In the genomic region with DNA sequence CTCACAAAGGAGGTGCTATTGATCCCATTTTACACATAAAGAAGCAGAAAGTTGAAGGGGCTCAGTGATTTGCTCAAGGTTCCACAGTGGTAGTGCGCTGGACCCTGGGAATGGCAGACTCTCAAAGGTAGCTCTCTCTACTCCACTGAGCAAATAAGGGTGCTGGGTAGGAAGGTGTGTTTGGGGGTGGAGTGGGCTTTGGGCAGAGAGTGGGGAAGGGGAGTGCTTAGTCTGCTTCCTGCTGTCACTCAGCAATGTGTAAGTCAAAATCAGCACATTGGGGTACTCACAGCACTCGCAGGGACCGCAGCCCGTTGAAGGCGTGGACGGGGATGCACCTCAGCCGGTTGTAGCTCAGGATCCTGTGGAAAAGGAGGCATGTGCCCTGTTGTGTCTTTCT, we compare ENCODE assay signal across 24 cellular contexts.
"Had no signal": no experiment of that assay in that cellular context is flagged by ENCODE, and none has a peak within 500 bp of the region (broad histone marks: within the 10 kb centered on the region; RNA-seq: fewer than 3 reads in every experiment).

No MANE protein-coding gene starts in this region.

- H3K9me3 Mint-ChIP-seq: natural killer cell treated with Interleukin-12 subunit alpha and Interleukin-12 subunit beta and Interleukin-15 and Interleukin-18, amount 100 ng/mL, for 72 hours; stimulated activated effector memory CD8-positive, alpha-beta T cell treated with anti-CD3 and anti-CD28 coated beads, Interleukin-12 subunit alpha, Interleukin-12 subunit beta, amount 100 ng/mL, for 72 hours; stimulated activated naive B cell treated with anti-CD40 and anti-IgM and Interleukin-4, amounts not matched to agents 10 μg/mL and 1 μg/mL and 100 μg/mL, for 72 hours had no signal

- H3K36me3 Mint-ChIP-seq: naive thymus-derived CD8-positive, alpha-beta T cell; natural killer cell treated with Interleukin-12 subunit alpha and Interleukin-12 subunit beta and Interleukin-15 and Interleukin-18, amount 100 ng/mL, for 72 hours; stimulated activated effector memory CD8-positive, alpha-beta T cell treated with anti-CD3 and anti-CD28 coated beads, Interleukin-12 subunit alpha, Interleukin-12 subunit beta, amount 100 ng/mL, for 72 hours; stimulated activated naive B cell treated with anti-CD40 and anti-IgM and Interleukin-4, amounts not matched to agents 10 μg/mL and 1 μg/mL and 100 μg/mL, for 72 hours had no signal

- DNase-seq: naive B cell; naive thymus-derived CD8-positive, alpha-beta T cell; nephron progenitor cell; nucleus accumbens; pancreas; retina; right cardiac atrium; right lobe of liver; sigmoid colon; small intestine; stimulated activated CD4-positive, alpha-beta T cell treated with anti-CD3 and anti-CD28 coated beads, Interleukin-15, amount 100 ng/mL, for 24 hours; stimulated activated CD4-positive, alpha-beta T cell treated with anti-CD3 and anti-CD28 coated beads, Interleukin-2, amount 100 ng/mL, for 24 hours; stimulated activated CD4-positive, alpha-beta T cell treated with anti-CD3 and anti-CD28 coated beads, Interleukin-2, amount 100 ng/mL, for 48 hours; stimulated activated CD4-positive, alpha-beta T cell treated with anti-CD3 and anti-CD28 coated beads, Interleukin-4, amount 100 ng/mL, for 24 hours; stimulated activated naive B cell treated with anti-CD40 and anti-IgM and Interleukin-4, amounts not matched to agents 10 μg/mL and 1 μg/mL and 100 μg/mL, for 72 hours; stimulated activated naive CD4-positive, alpha-beta T cell treated with Interleukin-2 at 50 U/mL for 16 hours; stomach; thyroid gland; trophoblast cell; upper lobe of left lung had no signal

- H3K27ac Mint-ChIP-seq: natural killer cell treated with Interleukin-12 subunit alpha and Interleukin-12 subunit beta and Interleukin-15 and Interleukin-18, amount 100 ng/mL, for 72 hours; nephron progenitor cell; stimulated activated effector memory CD8-positive, alpha-beta T cell treated with anti-CD3 and anti-CD28 coated beads, Interleukin-12 subunit alpha, Interleukin-12 subunit beta, amount 100 ng/mL, for 72 hours; stimulated activated naive B cell treated with anti-CD40 and anti-IgM and Interleukin-4, amounts not matched to agents 10 μg/mL and 1 μg/mL and 100 μg/mL, for 72 hours; stimulated activated naive CD8-positive, alpha-beta T cell treated with anti-CD3 and anti-CD28 coated beads, Interleukin-15, Interleukin-2, amounts not matched to agents 100 ng/mL and 50 ng/mL, for 24 hours had no signal

- ATAC-seq: naive thymus-derived CD8-positive, alpha-beta T cell; pancreas; right lobe of liver; stimulated activated effector memory CD8-positive, alpha-beta T cell treated with anti-CD3 and anti-CD28 coated beads, Interleukin-12 subunit alpha, Interleukin-12 subunit beta, amount 100 ng/mL, for 72 hours; stimulated activated naive B cell treated with anti-CD40 and anti-IgM and Interleukin-4, amounts not matched to agents 10 μg/mL and 1 μg/mL and 100 μg/mL, for 72 hours had no signal

- H3K4me1 Mint-ChIP-seq: naive B cell; naive thymus-derived CD8-positive, alpha-beta T cell; neural crest cell; stimulated activated effector memory CD8-positive, alpha-beta T cell treated with anti-CD3 and anti-CD28 coated beads, Interleukin-12 subunit alpha, Interleukin-12 subunit beta, amount 100 ng/mL, for 72 hours; stimulated activated naive B cell treated with anti-CD40 and anti-IgM and Interleukin-4, amounts not matched to agents 10 μg/mL and 1 μg/mL and 100 μg/mL, for 72 hours had no signal

- H3K4me3 Mint-ChIP-seq: naive B cell; naive thymus-derived CD8-positive, alpha-beta T cell; natural killer cell treated with Interleukin-12 subunit alpha and Interleukin-12 subunit beta and Interleukin-15 and Interleukin-18, amount 100 ng/mL, for 72 hours; nephron progenitor cell; neural crest cell; stimulated activated effector memory CD8-positive, alpha-beta T cell treated with anti-CD3 and anti-CD28 coated beads, Interleukin-12 subunit alpha, Interleukin-12 subunit beta, amount 100 ng/mL, for 72 hours; stimulated activated naive B cell treated with anti-CD40 and anti-IgM and Interleukin-4, amounts not matched to agents 10 μg/mL and 1 μg/mL and 100 μg/mL, for 72 hours; stimulated activated naive CD8-positive, alpha-beta T cell treated with anti-CD3 and anti-CD28 coated beads, Interleukin-15, Interleukin-2, amounts not matched to agents 100 ng/mL and 50 ng/mL, for 24 hours had no signal
